ENCODE assay signal across 12 cellular contexts in the genomic region with DNA sequence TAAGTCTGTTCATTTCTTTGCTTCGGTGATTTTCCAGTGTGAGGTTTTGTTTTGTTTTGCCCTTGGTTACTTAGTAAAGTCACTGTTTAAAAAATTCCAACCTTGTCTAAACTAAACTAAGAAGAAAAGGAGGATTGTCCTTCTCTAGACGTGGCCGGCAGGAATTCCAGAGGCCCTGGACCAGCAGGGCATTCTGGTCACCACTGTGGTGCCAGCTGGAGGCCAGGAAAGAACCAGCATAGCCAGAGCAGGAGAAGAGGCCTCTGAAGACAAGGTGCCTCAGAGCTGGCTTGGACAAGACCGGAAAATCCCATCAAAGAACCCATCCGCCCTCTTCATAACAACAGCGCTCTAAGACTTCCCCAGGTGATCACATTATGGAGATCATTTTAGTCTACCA. TPM values are rescaled to one million over a fixed set of nuclear protein-coding genes. Genes with fewer than 3 reads are reported as not detected.
DNase-seq lines count a peak whose midpoint lies in the region; ATAC-seq, FAIRE-seq and TF ChIP-seq lines count a peak whose summit lies in the region.
"Had no signal": no experiment of that assay in that cellular context is flagged by ENCODE, and none has a peak within 500 bp of the region (broad histone marks: within the 10 kb centered on the region; RNA-seq: fewer than 3 reads in every experiment).

No MANE protein-coding gene starts in this region.

- H3K4me3 ChIP-seq in esophagus muscularis mucosa (peak overlapping the region; percentile 13 to 31 (median 24)), muscle layer of duodenum (ENCODE audit: low read depth in 1 of 2, low read length in 2 of 2) (peak overlapping the region in 1 of 2 donors; percentile 32), thyroid gland (replicated peaks in 1 of 3) (no peak overlapping the region)
- H3K4me3 ChIP-seq: BLaER1 treated with 17β-estradiol and CSF1 and Interleukin-3, amounts not matched to agents 10 nM and 100 nM; upper lobe of left lung had no signal

- no peak for ATAC-seq in GM18907 (IDR thresholded peaks at IDR 0.05; ENCODE audit: unreplicated experiment)
- no peak for ATAC-seq in HG03342 (IDR thresholded peaks at IDR 0.05; ENCODE audit: unreplicated experiment)
- ATAC-seq in GM18858 (IDR thresholded peaks at IDR 0.05; ENCODE audit: unreplicated experiment) = no peak

- peak; percentile 43 for FAIRE-seq in RCC 7860 (lab: Jason Lieb, UNC)
- FAIRE-seq: bronchial epithelial cell had no signal

- intact Hi-C loops in esophagus muscularis mucosa (cut with DNase I) (no loop called here), thyroid gland (cut with DNase I) (no loop called here)

- H3K4me1 ChIP-seq in esophagus muscularis mucosa (peaks cover 48 to 95% (median 91%) of the 10 kb centered on the region in 4 donors), muscle layer of duodenum (ENCODE audit: control insufficient read depth in 1 of 2, insufficient read depth in 2 of 2, low read length in 2 of 2) (peaks cover 20 to 33% of the 10 kb centered on the region in 2 donors), thyroid gland (peaks cover 60 to 71% of the 10 kb centered on the region in 2 donors)

- H3K27ac ChIP-seq in esophagus muscularis mucosa (replicated peaks in 1 of 4) = peak overlapping the region; percentile 91 to 99 (median 96)
- peak overlapping the region; percentile 60 for H3K27ac ChIP-seq in muscle layer of duodenum (ENCODE audit: low read length)
- peak overlapping the region; percentile 95 to 97 (median 96) for H3K27ac ChIP-seq in thyroid gland
- H3K27ac ChIP-seq: BLaER1 treated with 17β-estradiol and CSF1 and Interleukin-3, amounts not matched to agents 10 nM and 100 nM; upper lobe of left lung had no signal

- H3K9me3 ChIP-seq in esophagus muscularis mucosa (no peaks in the 10 kb centered on the region), muscle layer of duodenum (ENCODE audit: control insufficient read depth in 1 of 2, low read length in 2 of 2) (no peaks in the 10 kb centered on the region), thyroid gland (no peaks in the 10 kb centered on the region)
- H3K9me3 ChIP-seq: BLaER1 treated with 17β-estradiol and CSF1 and Interleukin-3, amounts not matched to agents 10 nM and 100 nM; upper lobe of left lung had no signal

- TF ChIP-seq EP300 in esophagus muscularis mucosa (IDR thresholded peaks at IDR 0.05) = no peak

- 43% methylated on average over 6 of the region's 6 CpGs for WGBS in esophagus muscularis mucosa
- 25 to 35% methylated on average over 6 of the region's 6 CpGs for WGBS in thyroid gland, 2 donors

- H3K27me3 ChIP-seq in esophagus muscularis mucosa = no peaks in the 10 kb centered on the region
- no peaks in the 10 kb centered on the region for H3K27me3 ChIP-seq in muscle layer of duodenum (ENCODE audit: low read depth, low read length)
- H3K27me3 ChIP-seq in thyroid gland = no peaks in the 10 kb centered on the region
- H3K27me3 ChIP-seq: BLaER1 treated with 17β-estradiol and CSF1 and Interleukin-3, amounts not matched to agents 10 nM and 100 nM; upper lobe of left lung had no signal

- TF ChIP-seq CTCF in esophagus muscularis mucosa (IDR thresholded peaks at IDR 0.05) (no peak), thyroid gland (IDR thresholded peaks at IDR 0.05) (peak in 1 of 6 experiments; percentile 7)

- DNase-seq in RCC 7860 (ENCODE audit: low spot score) (peak; percentile 42), esophagus muscularis mucosa (ENCODE audit: extremely low spot score) (no peak), thyroid gland (peak; percentile 75 to 87), RPMI8226 (no peak)
- DNase-seq: activated naive CD4-positive, alpha-beta T cell; upper lobe of left lung had no signal

- H3K36me3 ChIP-seq in esophagus muscularis mucosa (no peaks in the 10 kb centered on the region), muscle layer of duodenum (ENCODE audit: control insufficient read depth in 1 of 2, insufficient read depth in 2 of 2, low read length in 2 of 2) (no peaks in the 10 kb centered on the region), thyroid gland (no peaks in the 10 kb centered on the region)
- H3K36me3 ChIP-seq: BLaER1 treated with 17β-estradiol and CSF1 and Interleukin-3, amounts not matched to agents 10 nM and 100 nM; upper lobe of left lung had no signal

- TF ChIP-seq POLR2A in esophagus muscularis mucosa (IDR thresholded peaks at IDR 0.05; ENCODE audit: low read depth) (no peak), thyroid gland (IDR thresholded peaks at IDR 0.05) (peak in 1 of 2 donors; percentile 78)

RNA-seq across cellular contexts. Expression of a gene that starts 8.1 kb away (rescaled TPM):
- 10 to 100 TPM; 48.2 to 84.7 (median 54.9) TPM for total RNA-seq in esophagus muscularis mucosa
- 100 to 1,000 TPM; 110 to 171 (median 156) TPM for total RNA-seq in thyroid gland

Comparison
In these comparisons a context has a peak if more than half of its experiments do, and no peak if none do; other contexts are left out.
1. DNase-seq: peak in RCC 7860 (single experiment) and thyroid gland (2 of 2); none in esophagus muscularis mucosa (single experiment) and RPMI8226 (single experiment).
2. H3K4me3 ChIP-seq: peak in esophagus muscularis mucosa (4 of 4); none in thyroid gland (0 of 3).
3. Peak in every context shown above with its lines, with median percentiles within 50 percentile points of each other: H3K27ac ChIP-seq.